Comparison of ENCODE assay signal across 14 cellular contexts in genomic region chr6:71902261-71902660, GRCh38. TPM values are rescaled to one million over a fixed set of nuclear protein-coding genes. Genes with fewer than 3 reads are reported as not detected.
DNase-seq lines count a peak whose midpoint lies in the region; ATAC-seq and TF ChIP-seq lines count a peak whose summit lies in the region.
"Had no signal": no experiment of that assay in that cellular context is flagged by ENCODE, and none has a peak within 500 bp of the region (broad histone marks: within the 10 kb centered on the region; RNA-seq: fewer than 3 reads in every experiment).

No MANE protein-coding gene starts in this region.

- H3K36me3 ChIP-seq in GM06990 (ENCODE audit: control insufficient read depth, insufficient read depth, low read length), result no peaks in the 10 kb centered on the region
- H3K36me3 ChIP-seq in H7 (replicated peaks; ENCODE audit: control insufficient read depth, insufficient read depth, low read length), result no peaks in the 10 kb centered on the region
- H3K36me3 ChIP-seq in right lobe of liver, result no peaks in the 10 kb centered on the region
- H3K36me3 ChIP-seq: WERI-Rb-1 had no signal

- intact Hi-C loops in right lobe of liver (cut with DNase I), result no loop called here

- TF ChIP-seq CTCF in GM06990 (IDR thresholded peaks at IDR 0.05; ENCODE audit: insufficient read depth, low read length, poor library complexity, severe bottlenecking), result no peak
- no peak for TF ChIP-seq CTCF in right lobe of liver (IDR thresholded peaks at IDR 0.05)

- H3K4me3 ChIP-seq in GM06990 (replicated peaks; ENCODE audit: low read depth, low read length), result no peak overlapping the region
- no peak overlapping the region for H3K4me3 ChIP-seq in H7 (ENCODE audit: insufficient read depth, low read depth, low read length)
- H3K4me3 ChIP-seq in right lobe of liver, result no peak overlapping the region

- peak; percentile 79 for ATAC-seq in GM19043 (IDR thresholded peaks at IDR 0.05; ENCODE audit: low read depth, unreplicated experiment)
- ATAC-seq in GM21825 (IDR thresholded peaks at IDR 0.05; ENCODE audit: unreplicated experiment), result peak; percentile 65
- ATAC-seq in HG03280 (IDR thresholded peaks at IDR 0.05; ENCODE audit: unreplicated experiment), result peak; percentile 57
- ATAC-seq in right lobe of liver, result no peak

- no peaks in the 10 kb centered on the region for H3K9me3 ChIP-seq in right lobe of liver

- DNase-seq in GM06990 (ENCODE audit: extremely low read depth, insufficient read length), result peak; percentile 45
- DNase-seq in NCI-H187 treated with DMSO at 0.1 percent for 48 hours (lab: John Stamatoyannopoulos, UW), result no peak
- DNase-seq in islet precursor cell, result no peak
- no peak for DNase-seq in H7
- DNase-seq in right lobe of liver, result no peak
- DNase-seq: CD4-positive, alpha-beta memory T cell; MV-4-11; nucleus accumbens; WERI-Rb-1 had no signal

- no peaks in the 10 kb centered on the region for H3K4me1 ChIP-seq in right lobe of liver

- H3K27ac ChIP-seq in right lobe of liver, result no peak overlapping the region
- H3K27ac ChIP-seq: 22Rv1, WERI-Rb-1 had no signal

- TF ChIP-seq POLR2A in right lobe of liver (IDR thresholded peaks at IDR 0.05), result no peak

- H3K27me3 ChIP-seq in GM06990 (replicated peaks; ENCODE audit: control insufficient read depth, insufficient read depth, low read length) (no peaks in the 10 kb centered on the region), H7 (ENCODE audit: control insufficient read depth, insufficient read depth, low read length) (no peaks in the 10 kb centered on the region), right lobe of liver (no peaks in the 10 kb centered on the region)

RNA-seq across cellular contexts. Expression of gene RIMS1, which starts 15.9 kb away (rescaled TPM):
- 0.70 and 1.6 TPM in 2 replicates for total RNA-seq in H7 (2014; rRNA removed; shearing (Covaris generic))
- under 1 TPM in 2 of 6 experiments, not detected in 4; 0.09 to 0.69 TPM for total RNA-seq in right lobe of liver
- total RNA-seq: CD4-positive, alpha-beta memory T cell; OCI-LY7 had no signal

Comparison
In these comparisons a context has a peak if more than half of its experiments do, and no peak if none do; other contexts are left out.
1. ATAC-seq: peak in GM19043 (single experiment), GM21825 (single experiment) and HG03280 (single experiment); none in right lobe of liver (0 of 4).